In the genomic region with DNA sequence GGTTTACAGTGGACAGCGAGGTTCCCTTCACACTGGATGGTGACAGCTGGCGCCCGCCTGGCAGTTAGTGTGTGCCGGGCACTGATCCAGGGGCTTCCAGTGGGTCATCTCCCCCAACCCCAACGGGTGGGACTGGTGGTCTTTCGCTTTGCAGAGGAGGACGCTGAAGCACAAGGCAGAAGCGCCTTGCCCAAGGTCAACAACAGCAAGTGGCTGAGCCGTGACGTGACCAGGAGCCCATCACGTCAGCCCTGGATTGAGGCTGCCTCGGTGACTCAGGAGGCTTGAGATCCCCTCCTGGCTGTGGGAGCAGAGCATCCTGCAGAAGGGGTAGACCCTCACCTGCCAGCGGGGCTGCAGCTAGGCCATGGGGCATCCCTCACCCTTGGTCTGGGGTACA, we compare ENCODE assay signal across 23 cellular contexts.
DNase-seq lines count a peak whose midpoint lies in the region; ATAC-seq, FAIRE-seq and TF ChIP-seq lines count a peak whose summit lies in the region.
"Had no signal": no experiment of that assay in that cellular context is flagged by ENCODE, and none has a peak within 500 bp of the region (broad histone marks: within the 10 kb centered on the region; RNA-seq: fewer than 3 reads in every experiment).

No MANE protein-coding gene starts in this region.

- H3K36me3 ChIP-seq in HepG2 (replicated peaks in 1 of 2; ENCODE audit: control insufficient read depth in 1 of 2, insufficient read depth in 2 of 2, low read length in 2 of 2) (no peaks in the 10 kb centered on the region), right lobe of liver (no peaks in the 10 kb centered on the region), IMR-90 (ENCODE audit: control insufficient read depth, insufficient read depth, low read length) (no peaks in the 10 kb centered on the region), SK-N-SH (replicated peaks in 1 of 2; ENCODE audit: control insufficient read depth in 1 of 2, insufficient read depth in 2 of 2, low read length in 1 of 2) (no peaks in the 10 kb centered on the region)

- H2BK15ac ChIP-seq in IMR-90 (ENCODE audit: low read depth, low read length): no peak overlapping the region

- H4K91ac ChIP-seq in IMR-90 (ENCODE audit: insufficient read depth, low read depth, low read length): no peak overlapping the region

- POLR2A ChIA-PET in HepG2 (lab: Yijun Ruan, JAX): no interaction called here
- POLR2A ChIA-PET in IMR-90 (lab: Charles Lee; ENCODE audit: unreplicated experiment): no interaction called here
- POLR2A ChIA-PET in SK-N-SH (lab: Yijun Ruan, JAX): no interaction called here

- H3K4me1 ChIP-seq in HepG2 (ENCODE audit: insufficient read depth, low read length) (no peaks in the 10 kb centered on the region), right lobe of liver (no peaks in the 10 kb centered on the region), IMR-90 (ENCODE audit: control insufficient read depth, insufficient read depth, low read length) (no peaks in the 10 kb centered on the region), SK-N-SH (ENCODE audit: control insufficient read depth in 1 of 2, insufficient read depth in 2 of 2, low read depth in 1 of 2, low read length in 1 of 2) (no peaks in the 10 kb centered on the region; a peak in 1 of 4 replicates)

- H2AK9ac ChIP-seq in IMR-90 (replicated peaks; ENCODE audit: low read depth, low read length, poor library complexity): no peak overlapping the region

- no peak overlapping the region for H3K4me3 ChIP-seq in HepG2 (replicated peaks in 1 of 3; ENCODE audit: insufficient read depth in 1 of 3, low read depth in 2 of 3, low read length in 3 of 3)
- H3K4me3 ChIP-seq in right lobe of liver: no peak overlapping the region
- no peak overlapping the region for H3K4me3 ChIP-seq in IMR-90 (ENCODE audit: insufficient read depth, low read depth, low read length)
- no peak overlapping the region for H3K4me3 ChIP-seq in SK-N-SH (ENCODE audit: low read depth in 2 of 2, low read length in 1 of 2)
- H3K4me3 ChIP-seq: A549, GM12878 had no signal

- ATAC-seq in HepG2 (no peak), right lobe of liver (no peak), IMR-90 (ENCODE audit: low read depth) (no peak), GM18909 (IDR thresholded peaks at IDR 0.05; ENCODE audit: poor library complexity, unreplicated experiment) (no peak)
- ATAC-seq: A549, GM12878 had no signal

- no peak overlapping the region for H2BK5ac ChIP-seq in IMR-90 (ENCODE audit: low read depth, low read length, poor library complexity, severe bottlenecking)

- H2BK120ac ChIP-seq in IMR-90 (ENCODE audit: low read depth, low read length): no peak overlapping the region

- H2BK20ac ChIP-seq in IMR-90 (ENCODE audit: low read depth, low read length): no peak overlapping the region

- FAIRE-seq in HepG2 (lab: Jason Lieb, UNC): no peak
- FAIRE-seq: A549, GM12878, GM12892, GM18507, GM19239 had no signal

- TF ChIP-seq CTCF in HepG2 (CRISPR knock-in tag; IDR thresholded peaks at IDR 0.05) (no peak), right lobe of liver (IDR thresholded peaks at IDR 0.05) (no peak), IMR-90 (conservative IDR thresholded peaks at IDR 0.05; ENCODE audit: low read depth, low read length) (no peak), SK-N-SH (IDR thresholded peaks at IDR 0.05) (no peak)

- CTCF ChIA-PET in HepG2 (lab: Yijun Ruan, JAX; ENCODE audit: low intra/inter-chr PET ratio, low total read pairs): no interaction called here
- CTCF ChIA-PET in IMR-90 (lab: Yijun Ruan, JAX): no interaction called here
- CTCF ChIA-PET in SK-N-SH (lab: Yijun Ruan, JAX): interaction anchor here (0.9 to 23.4 kb wide), 14 partner anchors 7 to 368 kb away, joined by 3 to 1340 read pairs (median 41); partner anchors contain the start of gene RBFOX3

- no peak for TF ChIP-seq RAD21 in HepG2 (CRISPR knock-in tag; IDR thresholded peaks at IDR 0.05)
- no peak for TF ChIP-seq RAD21 in IMR-90 (IDR thresholded peaks at IDR 0.05; ENCODE audit: low read length)
- no peak for TF ChIP-seq RAD21 in SK-N-SH (IDR thresholded peaks at IDR 0.05; ENCODE audit: low read length)

- intact Hi-C loops in HepG2 (cut with micrococcal nuclease; ENCODE audit: unreplicated experiment): no loop called here
- intact Hi-C loops in right lobe of liver (cut with DNase I): no loop called here
- intact Hi-C loops in IMR-90 (cut with micrococcal nuclease): no loop called here

- H3K4me2 ChIP-seq in HepG2 (ENCODE audit: low read depth, low read length) (no peak overlapping the region), IMR-90 (ENCODE audit: low read depth, low read length) (no peak overlapping the region), SK-N-SH (no peak overlapping the region)
- H3K4me2 ChIP-seq: A549 had no signal

- H2AFZ ChIP-seq in HepG2 (ENCODE audit: low read length) (no peak overlapping the region), IMR-90 (replicated peaks; ENCODE audit: low read length, poor library complexity) (peak overlapping the region; percentile 14), SK-N-SH (ENCODE audit: low read depth) (no peak overlapping the region)

- no peak overlapping the region for H3K23ac ChIP-seq in IMR-90 (ENCODE audit: low read depth, low read length)

- H3K9ac ChIP-seq in HepG2 (ENCODE audit: insufficient read depth, low read depth, low read length) (no peak overlapping the region), IMR-90 (ENCODE audit: low read depth, low read length) (no peak overlapping the region), SK-N-SH (no peak overlapping the region)

- H4K5ac ChIP-seq in IMR-90 (ENCODE audit: low read depth, low read length): no peak overlapping the region

- dilution Hi-C loops in IMR-90 (cut with HindIII; ENCODE audit: low sequenced_read_pairs, unreplicated experiment): no loop called here

- H2AK5ac ChIP-seq in IMR-90 (ENCODE audit: low read depth, low read length): no peak overlapping the region

- TF ChIP-seq POLR2A in HepG2 (IDR thresholded peaks at IDR 0.05; ENCODE audit: insufficient read depth in 1 of 2, low read depth in 2 of 2, low read length in 2 of 2) (no peak), right lobe of liver (IDR thresholded peaks at IDR 0.05) (no peak), IMR-90 (IDR thresholded peaks at IDR 0.05; ENCODE audit: low read depth, low read length) (no peak)

- no TSS peak for BruUV-seq in HepG2 (replicated peaks; lab: Mats Ljungman, UMichigan)
- no TSS peak for BruUV-seq in IMR-90 (replicated peaks; lab: Mats Ljungman, UMichigan)

- H3K14ac ChIP-seq in IMR-90 (replicated peaks; ENCODE audit: low read depth, low read length): no peak overlapping the region

- H3K9me1 ChIP-seq in IMR-90 (ENCODE audit: insufficient read depth, low read length): peaks cover 2% of the 10 kb centered on the region; the same call in 1 of the 2 replicates

- H4K8ac ChIP-seq in IMR-90 (ENCODE audit: low read depth in 2 of 2, low read length in 2 of 2): no peak overlapping the region

- DNase-seq in HepG2 (ENCODE audit: low spot score) (no peak), right lobe of liver (no peak), IMR-90 (no peak), SK-N-SH (no peak)
- DNase-seq: AML-193; C1 segment of cervical spinal cord; CD4-positive, alpha-beta memory T cell; CD4-positive, CD25-positive, alpha-beta regulatory T cell; CD8-positive, alpha-beta memory T cell; DMS 273 treated with DMSO at 0.1 percent for 48 hours; DMS153; DMS53; DMS79; DND-41; EL; GDM1 had no signal

- in situ Hi-C loops in HepG2 (cut with HindIII; ENCODE audit: extremely low pct_ligation_motif_present, low pct_unique_long_range_greater_than_20kb): no loop called here
- in situ Hi-C loops in IMR-90 (cut with MboI; ENCODE audit: low sequenced_read_pairs): loop anchor here (10.0 to 25.0 kb wide), 3 partner anchors 311 to 533 kb away; no protein-coding TSS in a partner anchor

- H3K79me2 ChIP-seq in HepG2 (ENCODE audit: insufficient read depth, low read length) (no peaks in the 10 kb centered on the region), SK-N-SH (ENCODE audit: insufficient read depth) (no peaks in the 10 kb centered on the region)

- H3K79me1 ChIP-seq in IMR-90 (ENCODE audit: low read depth in 1 of 2, low read length in 2 of 2): no peaks in the 10 kb centered on the region

- no peaks in the 10 kb centered on the region for H3F3A ChIP-seq in SK-N-SH (replicated peaks; ENCODE audit: insufficient read depth)

- H3K4ac ChIP-seq in IMR-90 (ENCODE audit: low read depth, low read length): no peak overlapping the region

- H3K56ac ChIP-seq in IMR-90 (ENCODE audit: extremely low read depth, insufficient read depth, low read length): no peak overlapping the region

- H3K27ac ChIP-seq in HepG2 (ENCODE audit: extremely low read length, insufficient read depth, low read length) (no peak overlapping the region), right lobe of liver (no peak overlapping the region), IMR-90 (ENCODE audit: insufficient read depth, low read length) (no peak overlapping the region), SK-N-SH (ENCODE audit: low read depth in 2 of 2, low read length in 1 of 2) (no peak overlapping the region)
- H3K27ac ChIP-seq: 22Rv1, A549 had no signal

- TF ChIP-seq EP300 in HepG2 (IDR thresholded peaks at IDR 0.05; ENCODE audit: low read depth in 2 of 2, low read length in 2 of 2): no peak
- TF ChIP-seq EP300 in HepG2 (CRISPR knock-in tag; IDR thresholded peaks at IDR 0.05; ENCODE audit: borderline replicate concordance): no peak
- no peak for TF ChIP-seq EP300 in SK-N-SH (IDR thresholded peaks at IDR 0.05; ENCODE audit: borderline replicate concordance in 1 of 2, low read depth in 1 of 2, low read length in 1 of 2)

- peaks cover 25 to 96% of the 10 kb centered on the region in 2 experiments for H3K27me3 ChIP-seq in HepG2 (ENCODE audit: control insufficient read depth in 1 of 2, insufficient read depth in 2 of 2, low read length in 2 of 2)
- peaks cover 0 to 11% of the 10 kb centered on the region in 2 donors for H3K27me3 ChIP-seq in right lobe of liver
- peaks cover 31% of the 10 kb centered on the region for H3K27me3 ChIP-seq in IMR-90 (ENCODE audit: control insufficient read depth, insufficient read depth, low read length)
- peaks cover 65% of the 10 kb centered on the region for H3K27me3 ChIP-seq in SK-N-SH (ENCODE audit: insufficient read depth)

- peaks cover 4% of the 10 kb centered on the region; the same call in 1 of the 2 replicates for H4K20me1 ChIP-seq in HepG2 (ENCODE audit: insufficient read depth, low read length)
- H4K20me1 ChIP-seq in IMR-90 (ENCODE audit: insufficient read depth, low read length): no peaks in the 10 kb centered on the region
- no peaks in the 10 kb centered on the region for H4K20me1 ChIP-seq in SK-N-SH (ENCODE audit: insufficient read depth)

- no peaks in the 10 kb centered on the region for H3K9me2 ChIP-seq in SK-N-SH

- no peaks in the 10 kb centered on the region for H3K9me3 ChIP-seq in HepG2 (ENCODE audit: low read length)
- H3K9me3 ChIP-seq in right lobe of liver: no peaks in the 10 kb centered on the region
- no peaks in the 10 kb centered on the region for H3K9me3 ChIP-seq in IMR-90 (ENCODE audit: control insufficient read depth, insufficient read depth, low read length)
- no peaks in the 10 kb centered on the region for H3K9me3 ChIP-seq in SK-N-SH

- no peak overlapping the region for H3K18ac ChIP-seq in IMR-90 (ENCODE audit: low read depth, low read length)

- WGBS in HepG2 (ENCODE audit: low lambda C conversion rate): 0% methylated on average over 8 of the region's 13 CpGs
- no CpG with 5 or more reads among the region's 13 CpGs for WGBS in right lobe of liver (ENCODE audit: insufficient coverage, low coverage, low lambda C conversion rate, missing lambda C conversion rate)
- WGBS in IMR-90 (ENCODE audit: extremely low coverage in 2 of 2, insufficient read length in 1 of 2), 2 experiments: 100% methylated on average over 1 of the region's 13 CpGs; no CpG with 5 or more reads in 1 of the 2 experiments
- 33% methylated on average over 6 of the region's 13 CpGs for WGBS in SK-N-SH (ENCODE audit: low lambda C conversion rate)
